22 cellular contexts compared by ENCODE assay signal in genomic region chr5:3237276-3237868, GRCh38.
"Had no signal": no experiment of that assay in that cellular context is flagged by ENCODE, and none has a peak within 500 bp of the region (broad histone marks: within the 10 kb centered on the region; RNA-seq: fewer than 3 reads in every experiment).

No MANE protein-coding gene starts in this region.

- DNase-seq: Kasumi-1, MV-4-11, NCI-H1048, NCI-H1105, NCI-H1417, NCI-H1436 treated with DMSO at 0.1 percent for 48 hours, NCI-H1694 treated with DMSO at 0.1 percent for 48 hours, NCI-H1930, NCI-H2081, NCI-H2227 treated with DMSO at 0.1 percent for 48 hours, NCI-H524 treated with DMSO at 0.1 percent for 48 hours, NCI-H69, NCI-H774, PC-3, SHP77, SK-N-SH, SW 1271 had no signal

- H3K4me1 Mint-ChIP-seq: IgD-negative memory B cell had no signal

- H3K4me3 ChIP-seq: K562 had no signal

- H3K27me3 Mint-ChIP-seq: IgD-negative memory B cell had no signal

- H3K9me3 ChIP-seq: SK-N-SH had no signal

- H3K36me3 Mint-ChIP-seq: IgD-negative memory B cell had no signal

- H3K4me3 Mint-ChIP-seq: IgD-negative memory B cell had no signal

- H3K27ac ChIP-seq: HL-60, KMS-11, RWPE1 had no signal
